Comparison of ENCODE assay signal across 12 cellular contexts in the genomic region with DNA sequence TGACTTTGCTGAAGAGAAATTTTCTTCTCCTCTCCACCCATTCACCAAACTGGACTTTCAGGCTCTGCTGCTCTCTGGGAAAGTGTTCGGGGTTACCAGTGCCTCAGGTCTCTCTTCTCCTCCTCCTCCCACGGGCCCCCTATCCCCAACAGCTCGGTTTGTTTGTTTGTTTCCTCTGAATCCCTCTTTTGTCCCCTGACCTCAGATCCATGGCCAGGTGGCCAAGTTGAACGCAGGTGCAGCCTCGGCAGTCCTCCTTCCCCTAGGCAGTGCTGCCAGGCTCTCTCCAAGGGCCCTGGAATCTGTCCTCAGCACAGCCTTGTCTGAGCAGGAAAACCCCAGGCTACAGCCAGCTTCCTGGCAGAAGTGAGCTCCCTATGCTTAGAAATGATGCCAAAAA. TPM values are rescaled to one million over a fixed set of nuclear protein-coding genes. Genes with fewer than 3 reads are reported as not detected.
A peak's percentile ranks its signal among the peaks of the same experiment; 100 is the strongest.
DNase-seq lines count a peak whose midpoint lies in the region; ATAC-seq and TF ChIP-seq lines count a peak whose summit lies in the region.
"Had no signal": no experiment of that assay in that cellular context is flagged by ENCODE, and none has a peak within 500 bp of the region (broad histone marks: within the 10 kb centered on the region; RNA-seq: fewer than 3 reads in every experiment).

No MANE protein-coding gene starts in this region.

- no peaks in the 10 kb centered on the region for H3K9me3 ChIP-seq in HUES48 (ENCODE audit: control insufficient read depth, insufficient read depth, low read length)
- H3K9me3 ChIP-seq in breast epithelium, result no peaks in the 10 kb centered on the region
- H3K9me3 ChIP-seq in left lung, result no peaks in the 10 kb centered on the region
- H3K9me3 ChIP-seq: sigmoid colon had no signal

- H3K27me3 Mint-ChIP-seq in type B pancreatic cell, result no peaks in the 10 kb centered on the region

- no peak overlapping the region for H3K9ac ChIP-seq in HUES48 (ENCODE audit: low read depth, low read length)

- intact Hi-C loops in breast epithelium (cut with DNase I; ENCODE audit: low total_unique reads) (no loop called here), left lung (cut with DNase I) (no loop called here)

- no peak for TF ChIP-seq POLR2A in breast epithelium (IDR thresholded peaks at IDR 0.05)

- no peak for TF ChIP-seq CTCF in breast epithelium (IDR thresholded peaks at IDR 0.05)
- TF ChIP-seq CTCF in left lung (IDR thresholded peaks at IDR 0.05), result no peak
- TF ChIP-seq CTCF in type B pancreatic cell (conservative IDR thresholded peaks at IDR 0.05), result no peak

- no peak overlapping the region for H3K4me3 ChIP-seq in HUES48 (ENCODE audit: low read depth, low read length)
- H3K4me3 ChIP-seq in breast epithelium, result peak overlapping the region in 1 of 3 donors; percentile 16
- H3K4me3 ChIP-seq in left lung, result no peak overlapping the region
- H3K4me3 ChIP-seq: sigmoid colon had no signal

- H3K9me3 Mint-ChIP-seq in type B pancreatic cell, result no peaks in the 10 kb centered on the region
- H3K9me3 Mint-ChIP-seq: CD4-positive, alpha-beta memory T cell; T-helper 2 cell treated with Interferon-gamma antibody and Interleukin-4, amounts not matched to agents 5 μg/mL and 100 μg/mL, for 36 hours had no signal

- H3K4me3 Mint-ChIP-seq in type B pancreatic cell, result peak overlapping the region; percentile 80
- H3K4me3 Mint-ChIP-seq: CD4-positive, alpha-beta memory T cell; T-helper 2 cell treated with Interferon-gamma antibody and Interleukin-4, amounts not matched to agents 5 μg/mL and 100 μg/mL, for 36 hours had no signal

- no peaks in the 10 kb centered on the region for H3K36me3 Mint-ChIP-seq in type B pancreatic cell
- H3K36me3 Mint-ChIP-seq: CD4-positive, alpha-beta memory T cell had no signal

- peak; percentile 72 for ATAC-seq in left lung
- ATAC-seq in HG03025 (IDR thresholded peaks at IDR 0.05; ENCODE audit: low FRiP score, unreplicated experiment), result no peak
- ATAC-seq: Right ventricle myocardium inferior; stimulated activated naive CD8-positive, alpha-beta T cell treated with anti-CD3 and anti-CD28 coated beads, Interleukin-15, Interleukin-2, amounts not matched to agents 100 U/mL and 50 U/mL, for 24 hours had no signal

- H3K4me1 ChIP-seq in HUES48 (ENCODE audit: control insufficient read depth, insufficient read depth, low read length) (peaks cover 9% of the 10 kb centered on the region), breast epithelium (peaks cover 0 to 6% of the 10 kb centered on the region in 2 donors), left lung (peaks cover 8 to 9% of the 10 kb centered on the region in 2 donors)
- H3K4me1 ChIP-seq: sigmoid colon had no signal

- no peaks in the 10 kb centered on the region for H3K36me3 ChIP-seq in HUES48 (ENCODE audit: control insufficient read depth, insufficient read depth, low read length)
- H3K36me3 ChIP-seq in breast epithelium, result no peaks in the 10 kb centered on the region
- H3K36me3 ChIP-seq in left lung, result no peaks in the 10 kb centered on the region
- H3K36me3 ChIP-seq: sigmoid colon had no signal

- H3K27ac Mint-ChIP-seq in type B pancreatic cell, result peak overlapping the region; percentile 98
- H3K27ac Mint-ChIP-seq: CD4-positive, alpha-beta memory T cell; T-helper 2 cell treated with Interferon-gamma antibody and Interleukin-4, amounts not matched to agents 5 μg/mL and 100 μg/mL, for 36 hours had no signal

- H3K27me3 ChIP-seq in HUES48 (ENCODE audit: control insufficient read depth, insufficient read depth, low read length) (no peaks in the 10 kb centered on the region), breast epithelium (no peaks in the 10 kb centered on the region), left lung (no peaks in the 10 kb centered on the region)
- H3K27me3 ChIP-seq: sigmoid colon had no signal

- H3K27ac ChIP-seq in HUES48 (ENCODE audit: low read depth, low read length) (peak overlapping the region; percentile 61), breast epithelium (peak overlapping the region; percentile 91 to 93), left lung (peak overlapping the region in 1 of 2 donors; percentile 21)
- H3K27ac ChIP-seq: sigmoid colon had no signal

- DNase-seq in breast epithelium (ENCODE audit: low spot score in 2 of 2) (peak; percentile 63), left lung (no peak), type B pancreatic cell (ENCODE audit: extremely low spot score, unreplicated experiment) (no peak), NOMO-1 treated with dmso at 0.1 percent for 144 hours (lab: John Stamatoyannopoulos, UW; ENCODE audit: unreplicated experiment) (no peak), AG08396 (ENCODE audit: low spot score) (no peak)
- DNase-seq: CD4-positive, alpha-beta memory T cell; sigmoid colon; stimulated activated naive CD8-positive, alpha-beta T cell treated with anti-CD3 and anti-CD28 coated beads, Interleukin-15, Interleukin-2, amounts not matched to agents 100 U/mL and 50 U/mL, for 24 hours had no signal

- peaks cover 36% of the 10 kb centered on the region for H3K4me1 Mint-ChIP-seq in type B pancreatic cell (ENCODE audit: unreplicated experiment)
- H3K4me1 Mint-ChIP-seq: CD4-positive, alpha-beta memory T cell had no signal

RNA-seq across cellular contexts. Expression of gene FHDC1, which starts 60.0 kb away (rescaled TPM):
- total RNA-seq in breast epithelium (1 to 10 TPM in 2 of 3 donors, under 1 TPM in 1; 0.48 to 2.3 (median 2.0) TPM), left lung (10 to 100 TPM; 22.4 to 32.9 TPM), type B pancreatic cell (ENCODE audit: low replicate concordance) (23.1 and 78.0 TPM in 2 replicates)

Comparison
In these comparisons a context has a peak if more than half of its experiments do, and no peak if none do; other contexts are left out.
1. DNase-seq: peak in breast epithelium (2 of 2); none in left lung (0 of 2), type B pancreatic cell (single experiment), NOMO-1 treated with dmso at 0.1 percent for 144 hours (single experiment) and AG08396 (single experiment).